In genomic region chr5:159908201-159908940, GRCh38 we compare ENCODE assay signal across 1 cellular context.
TF ChIP-seq lines count a peak whose summit lies in the region.

No MANE protein-coding gene starts in this region.

TF ChIP-seq in IMR-90, 13 proteins besides CTCF, POLR2A, EP300 and RAD21:
- TF ChIP-seq, protein P1, sequence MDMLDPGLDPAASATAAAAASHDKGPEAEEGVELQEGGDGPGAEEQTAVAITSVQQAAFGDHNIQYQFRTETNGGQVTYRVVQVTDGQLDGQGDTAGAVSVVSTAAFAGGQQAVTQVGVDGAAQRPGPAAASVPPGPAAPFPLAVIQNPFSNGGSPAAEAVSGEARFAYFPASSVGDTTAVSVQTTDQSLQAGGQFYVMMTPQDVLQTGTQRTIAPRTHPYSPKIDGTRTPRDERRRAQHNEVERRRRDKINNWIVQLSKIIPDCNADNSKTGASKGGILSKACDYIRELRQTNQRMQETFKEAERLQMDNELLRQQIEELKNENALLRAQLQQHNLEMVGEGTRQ (IDR thresholded peaks at IDR 0.05; ENCODE audit: low read depth, low read length), result no peak
- TF ChIP-seq MXI1 (IDR thresholded peaks at IDR 0.05; ENCODE audit: borderline replicate concordance, low read depth, low read length) (no peak), SMC3 (IDR thresholded peaks at IDR 0.05; ENCODE audit: low read depth, low read length) (no peak)
